ENCODE assay signal across 32 cellular contexts in genomic region chr16:47711809-47712208, GRCh38.
"Had no signal": no experiment of that assay in that cellular context is flagged by ENCODE, and none has a peak within 500 bp of the region (broad histone marks: within the 10 kb centered on the region; RNA-seq: fewer than 3 reads in every experiment).

No MANE protein-coding gene starts in this region.

- H3K4me3 Mint-ChIP-seq: activated B cell treated with CpG ODN at 0.5 μM for 24 hours; activated CD8-positive, alpha-beta T cell treated with anti-CD3 and anti-CD28 coated beads for 36 hours; activated naive CD8-positive, alpha-beta T cell; activated T-cell treated with anti-CD3 and anti-CD28 coated beads, Interleukin-2, amount 50 U/mL, for 4 hours; activated T-helper 1 cell treated with anti-CD3 and anti-CD28 coated beads, Interleukin-12 subunit alpha, Interleukin-12 subunit beta, Interleukin-2, Interleukin-4 antibody, amounts not matched to agents 30 ng/mL and 10 ng/mL and 1 ng/mL, durations not matched to agents 14 hours and 24 hours and 36 hours; central memory CD8-positive, alpha-beta T cell; effector memory CD8-positive, alpha-beta T cell; T-helper 17 cell had no signal

- H3K4me3 ChIP-seq: esophagus muscularis mucosa, gastrocnemius medialis, heart left ventricle had no signal

- DNase-seq: activated B cell treated with CpG ODN at 0.5 μM for 24 hours; activated CD4-positive, alpha-beta T cell treated with anti-CD3 and anti-CD28 coated beads for 48 hours; activated CD4-positive, alpha-beta T cell treated with anti-CD3 and anti-CD28 coated beads, Interleukin-2, amount 50 U/mL, for 1 hour; activated CD4-positive, alpha-beta T cell treated with anti-CD3 and anti-CD28 coated beads, Interleukin-2, amount 50 U/mL, for 48 hours; activated CD8-positive, alpha-beta memory T cell treated with anti-CD3 and anti-CD28 coated beads for 24 hours; activated CD8-positive, alpha-beta T cell treated with anti-CD3 and anti-CD28 coated beads for 36 hours; activated effector memory CD4-positive, alpha-beta T cell treated with Interleukin-2 at 50 U/mL for 16 hours; activated gamma-delta T cell treated with Interleukin-2 at 50 U/mL for 16 hours; activated naive CD4-positive, alpha-beta T cell treated with anti-CD3 and anti-CD28 coated beads, Interleukin-2, amount 50 U/mL, for 16 hours; activated naive CD4-positive, alpha-beta T cell treated with Interleukin-2 at 50 U/mL for 16 hours; activated T-cell treated with anti-CD3 and anti-CD28 coated beads, Interleukin-2, amount 50 U/mL, for 4 hours; cortex of kidney; dermis blood vessel endothelial cell; effector CD4-positive, alpha-beta T cell; effector memory CD8-positive, alpha-beta T cell; erythroblast; foreskin keratinocyte; gastrocnemius medialis; glutamatergic neuron; heart left ventricle; hypothalamus; T-helper 1 cell; T-helper 17 cell; WERI-Rb-1 had no signal

- ATAC-seq: activated CD8-positive, alpha-beta T cell treated with anti-CD3 and anti-CD28 coated beads for 36 hours; activated T-cell treated with anti-CD3 and anti-CD28 coated beads, Interleukin-2, amount 50 U/mL, for 4 hours; effector memory CD8-positive, alpha-beta T cell; T-helper 17 cell had no signal

- H3K27ac ChIP-seq: esophagus muscularis mucosa, foreskin keratinocyte, gastrocnemius medialis, heart left ventricle, WERI-Rb-1 had no signal

- H3K27ac Mint-ChIP-seq: activated B cell treated with CpG ODN at 0.5 μM for 24 hours; activated CD8-positive, alpha-beta T cell treated with anti-CD3 and anti-CD28 coated beads for 36 hours; activated naive CD8-positive, alpha-beta T cell; activated T-helper 1 cell treated with anti-CD3 and anti-CD28 coated beads, Interleukin-12 subunit alpha, Interleukin-12 subunit beta, Interleukin-2, Interleukin-4 antibody, amounts not matched to agents 30 ng/mL and 10 ng/mL and 1 ng/mL, durations not matched to agents 14 hours and 24 hours and 36 hours; effector memory CD8-positive, alpha-beta T cell; T-helper 17 cell had no signal

- H3K27me3 ChIP-seq: brain microvascular endothelial cell, foreskin keratinocyte had no signal

- FAIRE-seq: astrocyte, bronchial epithelial cell, colon had no signal

- H3K9me3 ChIP-seq: esophagus muscularis mucosa, gastrocnemius medialis, heart left ventricle had no signal

- H3K4me1 ChIP-seq: esophagus muscularis mucosa, gastrocnemius medialis, heart left ventricle had no signal

- H3K9me3 Mint-ChIP-seq: activated B cell treated with CpG ODN at 0.5 μM for 24 hours; activated CD8-positive, alpha-beta T cell treated with anti-CD3 and anti-CD28 coated beads for 36 hours; activated T-cell treated with anti-CD3 and anti-CD28 coated beads, Interleukin-2, amount 50 U/mL, for 4 hours; activated T-helper 1 cell treated with anti-CD3 and anti-CD28 coated beads, Interleukin-12 subunit alpha, Interleukin-12 subunit beta, Interleukin-2, Interleukin-4 antibody, amounts not matched to agents 30 ng/mL and 10 ng/mL and 1 ng/mL, durations not matched to agents 14 hours and 24 hours and 36 hours; central memory CD8-positive, alpha-beta T cell; effector memory CD8-positive, alpha-beta T cell had no signal

- H3K4me1 Mint-ChIP-seq: activated B cell treated with CpG ODN at 0.5 μM for 24 hours; central memory CD8-positive, alpha-beta T cell had no signal

- H3K36me3 ChIP-seq: brain microvascular endothelial cell, esophagus muscularis mucosa, gastrocnemius medialis, heart left ventricle, WERI-Rb-1 had no signal

- H3K36me3 Mint-ChIP-seq: activated naive CD8-positive, alpha-beta T cell had no signal
